In genomic region chr14:27411021-27411420, GRCh38 we compare ENCODE assay signal across 34 cellular contexts.
"Had no signal": no experiment of that assay in that cellular context is flagged by ENCODE, and none has a peak within 500 bp of the region (broad histone marks: within the 10 kb centered on the region; RNA-seq: fewer than 3 reads in every experiment).

No MANE protein-coding gene starts in this region.

- ATAC-seq: body of pancreas; esophagus mucosa; gastroesophageal sphincter; left cardiac atrium; sciatic nerve; stimulated activated memory B cell treated with anti-CD40 and anti-IgM and Interleukin-4, amounts not matched to agents 10 μg/mL and 1 μg/mL and 100 μg/mL, for 72 hours; T-helper 17 cell had no signal

- DNase-seq: activated CD4-positive, alpha-beta memory T cell treated with anti-CD3 and anti-CD28 coated beads for 36 hours; activated CD4-positive, alpha-beta T cell treated with anti-CD3 and anti-CD28 coated beads, Interleukin-2, amount 10 ng/mL, durations not matched to agents 24 days and 14 days; activated CD4-positive, CD25-positive, alpha-beta regulatory T cell treated with anti-CD3 and anti-CD28 coated beads, Interleukin-2, amount 50 U/mL, for 72 hours; activated CD8-positive, alpha-beta memory T cell treated with anti-CD3 and anti-CD28 coated beads, Interleukin-2, amount 50 U/mL, for 4 hours; activated gamma-delta T cell; activated naive CD4-positive, alpha-beta T cell treated with anti-CD3 and anti-CD28 coated beads, Interleukin-2, amount 10 ng/mL, durations not matched to agents 7 days and 5 days; activated naive CD8-positive, alpha-beta T cell treated with anti-CD3 and anti-CD28 coated beads, Interleukin-2, amount 10 ng/mL, durations not matched to agents 7 days and 5 days; activated T-cell treated with anti-CD3 and anti-CD28 coated beads, Interleukin-2, amount 50 U/mL, for 1 hour; amniotic stem cell; body of pancreas; cerebellar nuclear complex; endodermal cell; islet precursor cell; left cardiac atrium; mammary epithelial cell; nephron progenitor cell; ovary; retina; stimulated activated CD4-positive, alpha-beta T cell treated with anti-CD3 and anti-CD28 coated beads, Interleukin-12 subunit alpha, Interleukin-12 subunit beta, amount 100 ng/mL, for 4 hours; stimulated activated CD4-positive, alpha-beta T cell treated with anti-CD3 and anti-CD28 coated beads, Interleukin-4, amount 100 ng/mL, for 24 hours; stimulated activated CD8-positive, alpha-beta memory T cell treated with anti-CD3 and anti-CD28 coated beads, Interleukin-4, amount 100 ng/mL, for 48 hours; stomach; T-helper 17 cell; thyroid gland; upper lobe of left lung had no signal

- H3K4me3 ChIP-seq: body of pancreas, cardiac muscle cell, coronary artery, gastroesophageal sphincter, hepatocyte, ovary, prostate gland, skin epidermis, stomach, thyroid gland, upper lobe of left lung had no signal
